8 cellular contexts compared by ENCODE assay signal in genomic region chr1:161159915-161160248, GRCh38. TPM values are rescaled to one million over a fixed set of nuclear protein-coding genes. Genes with fewer than 3 reads are reported as not detected.
DNase-seq lines count a peak whose midpoint lies in the region; ATAC-seq and TF ChIP-seq lines count a peak whose summit lies in the region.

No MANE protein-coding gene starts in this region.

- H3K27ac Mint-ChIP-seq in activated naive CD4-positive, alpha-beta T cell treated with anti-CD3 and anti-CD28 coated beads, Interleukin-2, amount 50 U/mL, for 72 hours = peak overlapping the region; percentile 72 to 80
- H3K27ac Mint-ChIP-seq in immature natural killer cell = peak overlapping the region; percentile 67 to 96 (median 90)

- H3K9me3 ChIP-seq in SK-N-SH (no peaks in the 10 kb centered on the region), subcutaneous abdominal adipose tissue (ENCODE audit: control insufficient read depth in 5 of 5, low read length in 5 of 5) (no peaks in the 10 kb centered on the region)

- H3F3A ChIP-seq in SK-N-SH (replicated peaks; ENCODE audit: insufficient read depth) = peaks cover 13% of the 10 kb centered on the region

- peak overlapping the region; percentile 77 for H3K4me2 ChIP-seq in SK-N-SH

- no peaks in the 10 kb centered on the region for H4K20me1 ChIP-seq in SK-N-SH (ENCODE audit: insufficient read depth)

- H3K4me3 ChIP-seq in SK-N-SH (ENCODE audit: low read depth in 2 of 2, low read length in 1 of 2) (peak overlapping the region; percentile 89 to 92), subcutaneous abdominal adipose tissue (ENCODE audit: low read depth in 1 of 5, low read length in 5 of 5) (peak overlapping the region; percentile 76 to 93 (median 87))

- CTCF ChIA-PET in SK-N-SH (lab: Yijun Ruan, JAX) = no interaction called here

- peaks cover 1 to 5% (median 3%) of the 10 kb centered on the region in 3 donors for H3K27me3 Mint-ChIP-seq in immature natural killer cell (ENCODE audit: low read depth in 3 of 3)

- no peaks in the 10 kb centered on the region for H3K9me3 Mint-ChIP-seq in activated naive CD4-positive, alpha-beta T cell treated with anti-CD3 and anti-CD28 coated beads, Interleukin-2, amount 50 U/mL, for 72 hours
- H3K9me3 Mint-ChIP-seq in immature natural killer cell = no peaks in the 10 kb centered on the region

- H3K4me1 ChIP-seq in SK-N-SH (ENCODE audit: control insufficient read depth in 1 of 2, insufficient read depth in 2 of 2, low read depth in 1 of 2, low read length in 1 of 2) (peaks cover 0 to 28% of the 10 kb centered on the region in 2 experiments; a peak in 3 of 4 replicates), subcutaneous abdominal adipose tissue (ENCODE audit: control insufficient read depth in 5 of 5, insufficient read depth in 5 of 5, low read length in 5 of 5) (peaks cover 5 to 42% (median 27%) of the 10 kb centered on the region in 5 donors)

- peaks cover 44 to 75% of the 10 kb centered on the region in 2 donors for H3K4me1 Mint-ChIP-seq in immature natural killer cell

- no peak for TF ChIP-seq EP300 in SK-N-SH (IDR thresholded peaks at IDR 0.05; ENCODE audit: borderline replicate concordance in 1 of 2, low read depth in 1 of 2, low read length in 1 of 2)

- H3K27ac ChIP-seq in SK-N-SH (ENCODE audit: low read depth in 2 of 2, low read length in 1 of 2) (peak overlapping the region; percentile 77 to 91), subcutaneous abdominal adipose tissue (ENCODE audit: low read depth, low read length) (peak overlapping the region; percentile 79)

- H2AFZ ChIP-seq in SK-N-SH (ENCODE audit: low read depth) = peak overlapping the region; percentile 84

- 6% methylated on average over 9 of the region's 11 CpGs for WGBS in SK-N-SH (ENCODE audit: low lambda C conversion rate)

- peaks cover 11 to 24% of the 10 kb centered on the region in 2 donors for H3K36me3 Mint-ChIP-seq in activated naive CD4-positive, alpha-beta T cell treated with anti-CD3 and anti-CD28 coated beads, Interleukin-2, amount 50 U/mL, for 72 hours
- peaks cover 0 to 31% (median 10%) of the 10 kb centered on the region in 3 donors for H3K36me3 Mint-ChIP-seq in immature natural killer cell

- H3K9me2 ChIP-seq in SK-N-SH = no peaks in the 10 kb centered on the region

- no peak for ATAC-seq in SK-N-SH treated with all-trans-retinoic acid at 6 μM for 48 hours
- ATAC-seq in activated naive CD4-positive, alpha-beta T cell treated with anti-CD3 and anti-CD28 coated beads, Interleukin-2, amount 50 U/mL, for 72 hours = no peak
- ATAC-seq in left colon = no peak
- no peak for ATAC-seq in HG02571 (IDR thresholded peaks at IDR 0.05; ENCODE audit: unreplicated experiment)
- ATAC-seq in HG03378 (IDR thresholded peaks at IDR 0.05; ENCODE audit: unreplicated experiment) = no peak

- peak overlapping the region; percentile 90 for H3K9ac ChIP-seq in SK-N-SH
- peak overlapping the region; percentile 52 to 82 (median 78) for H3K9ac ChIP-seq in subcutaneous abdominal adipose tissue (ENCODE audit: low read length in 5 of 5)

- H3K79me2 ChIP-seq in SK-N-SH (ENCODE audit: insufficient read depth) = peaks cover 26% of the 10 kb centered on the region

- no peak for DNase-seq in SK-N-SH
- DNase-seq in activated naive CD4-positive, alpha-beta T cell treated with anti-CD3 and anti-CD28 coated beads, Interleukin-2, amount 50 U/mL, for 72 hours (ENCODE audit: low spot score in 2 of 2) = no peak
- no peak for DNase-seq in immature natural killer cell
- no peak for DNase-seq in left colon

- peak overlapping the region; percentile 90 to 95 (median 93) for H3K4me3 Mint-ChIP-seq in immature natural killer cell

- POLR2A ChIA-PET in SK-N-SH (lab: Yijun Ruan, JAX) = no interaction called here

- no peak for TF ChIP-seq RAD21 in SK-N-SH (IDR thresholded peaks at IDR 0.05; ENCODE audit: low read length)

- TF ChIP-seq CTCF in SK-N-SH (IDR thresholded peaks at IDR 0.05) = no peak

- H3K36me3 ChIP-seq in SK-N-SH (replicated peaks in 1 of 2; ENCODE audit: control insufficient read depth in 1 of 2, insufficient read depth in 2 of 2, low read length in 1 of 2) = peaks cover 15 to 61% of the 10 kb centered on the region in 2 experiments
- peaks cover 6 to 56% (median 44%) of the 10 kb centered on the region in 5 donors for H3K36me3 ChIP-seq in subcutaneous abdominal adipose tissue (ENCODE audit: control insufficient read depth in 5 of 5, insufficient read depth in 5 of 5, low read length in 5 of 5)

- intact Hi-C loops in left colon (cut with DNase I, micrococcal nuclease) = no loop called here

- no peaks in the 10 kb centered on the region for H3K27me3 ChIP-seq in SK-N-SH (ENCODE audit: insufficient read depth)
- no peaks in the 10 kb centered on the region for H3K27me3 ChIP-seq in subcutaneous abdominal adipose tissue (ENCODE audit: control insufficient read depth in 5 of 5, insufficient read depth in 4 of 5, low read length in 5 of 5)

TF ChIP-seq in SK-N-SH, 30 proteins besides CTCF, POLR2A, EP300 and RAD21:
- TF ChIP-seq NRF1 (IDR thresholded peaks at IDR 0.05; ENCODE audit: low read depth, low read length) = no peak
TF ChIP-seq in SK-N-SH: peak in this region for 0.

TF ChIP-seq in SK-N-SH treated with all-trans-retinoic acid at 6 μM for 48 hours, 23 proteins besides CTCF, POLR2A, EP300 and RAD21 (continues in another document):
- no peak for TF ChIP-seq ESRRG (CRISPR knock-in tag; IDR thresholded peaks at IDR 0.05)
- no peak for TF ChIP-seq ZFP30 (CRISPR knock-in tag; IDR thresholded peaks at IDR 0.05)
- TF ChIP-seq CREB5 (CRISPR knock-in tag; IDR thresholded peaks at IDR 0.05; ENCODE audit: low read depth) = no peak
- no peak for TF ChIP-seq OSR1 (CRISPR knock-in tag; IDR thresholded peaks at IDR 0.05)
- TF ChIP-seq ZNF565 (CRISPR knock-in tag; conservative IDR thresholded peaks at IDR 0.05; ENCODE audit: low read depth) = no peak
- no peak for TF ChIP-seq PATZ1 (CRISPR knock-in tag; IDR thresholded peaks at IDR 0.05; ENCODE audit: borderline replicate concordance)

RNA-seq across cellular contexts. Expression of gene USP21, which starts 0.6 kb away (rescaled TPM):
- polyA plus RNA-seq in SK-N-SH (2012; rRNA removed) (24.5 and 26.8 TPM in 2 replicates), immature natural killer cell (10 to 100 TPM in 2 of 3 donors, 1 to 10 TPM in 1; 9.0 to 25.5 (median 14.7) TPM)
- polyA plus RNA-seq in SK-N-SH (2012; cell fraction: cytosol; rRNA removed) = 13.4 and 18.4 TPM in 2 replicates
- polyA plus RNA-seq in SK-N-SH (2012; cell fraction: nucleus; rRNA removed) = 94.1 and 110 TPM in 2 replicates
- total RNA-seq in activated naive CD4-positive, alpha-beta T cell treated with anti-CD3 and anti-CD28 coated beads, Interleukin-2, amount 50 U/mL, for 72 hours = 10 to 100 TPM; 30.3 to 60.3 TPM
- 10 to 100 TPM; 19.7 to 24.0 TPM for total RNA-seq in left colon

RNA-seq across cellular contexts. Expression of gene UFC1, which starts 6.1 kb away (rescaled TPM):
- 150 and 201 TPM in 2 replicates for polyA plus RNA-seq in SK-N-SH (2012; rRNA removed)
- polyA plus RNA-seq in SK-N-SH (2012; cell fraction: cytosol; rRNA removed) = 232 and 236 TPM in 2 replicates
- 40.4 and 62.6 TPM in 2 replicates for polyA plus RNA-seq in SK-N-SH (2012; cell fraction: nucleus; rRNA removed)
- total RNA-seq in activated naive CD4-positive, alpha-beta T cell treated with anti-CD3 and anti-CD28 coated beads, Interleukin-2, amount 50 U/mL, for 72 hours = 100 to 1,000 TPM in 1 of 2 donors, 10 to 100 TPM in 1; 95.8 to 239 TPM
- polyA plus RNA-seq in immature natural killer cell = 100 to 1,000 TPM; 174 to 219 (median 186) TPM
- total RNA-seq in left colon = 100 to 1,000 TPM; 106 to 107 TPM

RNA-seq across cellular contexts. Expression of gene PPOX, which starts 6.3 kb away (rescaled TPM):
- 30.7 and 47.3 TPM in 2 replicates for polyA plus RNA-seq in SK-N-SH (2012; rRNA removed)
- polyA plus RNA-seq in SK-N-SH (2012; cell fraction: cytosol; rRNA removed) = 9.4 and 15.8 TPM in 2 replicates
- 216 and 224 TPM in 2 replicates for polyA plus RNA-seq in SK-N-SH (2012; cell fraction: nucleus; rRNA removed)
- total RNA-seq in activated naive CD4-positive, alpha-beta T cell treated with anti-CD3 and anti-CD28 coated beads, Interleukin-2, amount 50 U/mL, for 72 hours = 10 to 100 TPM; 28.2 to 41.0 TPM
- 10 to 100 TPM; 18.2 to 30.1 (median 21.9) TPM for polyA plus RNA-seq in immature natural killer cell
- 10 to 100 TPM; 11.7 to 12.4 TPM for total RNA-seq in left colon

RNA-seq across cellular contexts. Expression of gene B4GALT3, which starts 17.4 kb away (rescaled TPM):
- polyA plus RNA-seq in SK-N-SH (2012; rRNA removed) (50.5 and 56.5 TPM in 2 replicates), immature natural killer cell (10 to 100 TPM; 38.7 to 68.0 (median 49.6) TPM)
- 36.4 and 47.7 TPM in 2 replicates for polyA plus RNA-seq in SK-N-SH (2012; cell fraction: cytosol; rRNA removed)
- polyA plus RNA-seq in SK-N-SH (2012; cell fraction: nucleus; rRNA removed) = 60.0 and 75.7 TPM in 2 replicates
- total RNA-seq in activated naive CD4-positive, alpha-beta T cell treated with anti-CD3 and anti-CD28 coated beads, Interleukin-2, amount 50 U/mL, for 72 hours = 10 to 100 TPM; 39.0 to 92.4 TPM
- total RNA-seq in left colon = 10 to 100 TPM; 29.7 TPM

RNA-seq across cellular contexts. Expression of gene DEDD, which starts 27.4 kb away (rescaled TPM):
- 43.1 and 45.0 TPM in 2 replicates for polyA plus RNA-seq in SK-N-SH (2012; rRNA removed)
- 26.8 and 37.1 TPM in 2 replicates for polyA plus RNA-seq in SK-N-SH (2012; cell fraction: cytosol; rRNA removed)
- 60.8 and 63.8 TPM in 2 replicates for polyA plus RNA-seq in SK-N-SH (2012; cell fraction: nucleus; rRNA removed)
- 10 to 100 TPM; 40.1 to 41.8 TPM for total RNA-seq in activated naive CD4-positive, alpha-beta T cell treated with anti-CD3 and anti-CD28 coated beads, Interleukin-2, amount 50 U/mL, for 72 hours
- 10 to 100 TPM; 27.5 to 43.8 (median 42.2) TPM for polyA plus RNA-seq in immature natural killer cell
- 10 to 100 TPM; 34.2 to 41.5 TPM for total RNA-seq in left colon
